Comparison of ENCODE assay signal across 10 cellular contexts in the genomic region with DNA sequence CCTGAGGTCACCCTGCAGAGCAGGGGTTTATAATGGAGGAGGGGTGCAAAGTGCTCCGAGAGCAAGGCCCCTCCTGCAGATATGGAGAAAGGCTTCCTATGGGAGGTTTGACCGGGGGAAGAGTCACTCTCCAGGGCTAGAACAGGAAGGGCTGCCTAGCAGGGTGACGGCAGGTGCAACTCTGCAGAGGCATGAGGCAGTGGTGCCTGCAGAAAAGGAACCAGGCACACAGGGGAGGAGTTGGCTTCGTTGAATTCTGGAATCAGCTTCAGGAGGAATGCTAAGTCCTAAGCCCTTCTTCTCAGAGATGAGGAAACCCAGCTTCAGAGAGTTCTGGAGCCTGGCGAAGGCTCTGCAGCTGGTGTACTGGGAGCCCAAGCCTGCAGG. TPM values are rescaled to one million over a fixed set of nuclear protein-coding genes. Genes with fewer than 3 reads are reported as not detected.
A peak's percentile ranks its signal among the peaks of the same experiment; 100 is the strongest.
DNase-seq lines count a peak whose midpoint lies in the region; ATAC-seq and TF ChIP-seq lines count a peak whose summit lies in the region.
"Had no signal": no experiment of that assay in that cellular context is flagged by ENCODE, and none has a peak within 500 bp of the region (broad histone marks: within the 10 kb centered on the region; RNA-seq: fewer than 3 reads in every experiment).

No MANE protein-coding gene starts in this region.

- intact Hi-C loops in transverse colon (cut with DNase I; ENCODE audit: low total_unique reads), result no loop called here

- H3K36me3 ChIP-seq in mesodermal cell (ENCODE audit: control insufficient read depth, insufficient read depth, low read length) (no peaks in the 10 kb centered on the region), transverse colon (no peaks in the 10 kb centered on the region)
- H3K36me3 ChIP-seq: uterus had no signal

- WGBS in mesodermal cell (ENCODE audit: insufficient coverage in 2 of 2), 2 experiments, result 81 to 87% methylated on average over 4 to 5 of the region's 5 CpGs
- 61% methylated on average over 5 of the region's 5 CpGs; no CpG with 5 or more reads in 1 of the 2 donors for WGBS in transverse colon (ENCODE audit: low coverage in 1 of 2), 2 donors

- in situ Hi-C loops in transverse colon (cut with MboI; ENCODE audit: low pct_ligation_motif_present in 1 of 4, low pct_unique_long_range_greater_than_20kb in 1 of 4, low sequenced_read_pairs in 3 of 4), result loop anchor here in 1 of 4 donors (25.0 kb wide), 1 partner anchor 127 kb away; no protein-coding TSS in a partner anchor

- H3K27ac ChIP-seq in angular gyrus (ENCODE audit: low read depth, low read length) (peak overlapping the region; percentile 85), mesodermal cell (ENCODE audit: low read depth, low read length, severe bottlenecking) (peak overlapping the region; percentile 88), transverse colon (peak overlapping the region; percentile 29 to 58 (median 48))
- H3K27ac ChIP-seq: uterus had no signal

- H3K4me1 ChIP-seq in mesodermal cell (ENCODE audit: control insufficient read depth, insufficient read depth, low read length, poor library complexity, severe bottlenecking) (peaks cover 44% of the 10 kb centered on the region), transverse colon (peaks cover 10 to 18% (median 15%) of the 10 kb centered on the region in 4 donors)

- no peaks in the 10 kb centered on the region for H3K27me3 ChIP-seq in transverse colon
- H3K27me3 ChIP-seq: uterus had no signal

- DNase-seq in NOMO-1 treated with DMSO at 0.1 percent for 48 hours (lab: John Stamatoyannopoulos, UW; ENCODE audit: unreplicated experiment) (peak; percentile 46), NOMO-1 treated with dmso at 0.1 percent for 144 hours (lab: John Stamatoyannopoulos, UW; ENCODE audit: unreplicated experiment) (no peak), transverse colon (no peak), midbrain (lab: John Stamatoyannopoulos, UW) (no peak), cerebellum (ENCODE audit: low spot score) (no peak)
- DNase-seq: stimulated activated CD4-positive, alpha-beta T cell treated with anti-CD3 and anti-CD28 coated beads, Interleukin-4, amount 100 ng/mL, for 4 hours had no signal

- H3K9me3 ChIP-seq in mesodermal cell (ENCODE audit: control insufficient read depth, low read length) (no peaks in the 10 kb centered on the region), transverse colon (no peaks in the 10 kb centered on the region)
- H3K9me3 ChIP-seq: uterus had no signal

- H3K4me3 ChIP-seq in mesodermal cell (ENCODE audit: extremely low read depth, insufficient read depth, low read length, poor library complexity, severe bottlenecking) (no peak overlapping the region), transverse colon (no peak overlapping the region)
- H3K4me3 ChIP-seq: uterus had no signal

- no peak for TF ChIP-seq POLR2A in transverse colon (IDR thresholded peaks at IDR 0.05)

- no peak for TF ChIP-seq CTCF in transverse colon (IDR thresholded peaks at IDR 0.05)

- ATAC-seq in GM21390 (IDR thresholded peaks at IDR 0.05; ENCODE audit: unreplicated experiment), result no peak

- TF ChIP-seq EP300 in transverse colon (IDR thresholded peaks at IDR 0.05; ENCODE audit: low read depth), result no peak

RNA-seq across cellular contexts. Expression of gene HPCAL1, which starts 17.5 kb away (rescaled TPM):
- 43.1 TPM for polyA plus RNA-seq in mesodermal cell (2013, experiment 1 of 2)
- polyA plus RNA-seq in mesodermal cell (2013, experiment 2 of 2), result 37.4 TPM
- 100 to 1,000 TPM in 3 of 4 donors, 10 to 100 TPM in 1; 88.9 to 221 (median 129) TPM for total RNA-seq in transverse colon
- total RNA-seq in cerebellum, result 40.8 TPM
